ENCODE assay signal across 1 cellular context in genomic region chr3:10249833-10250232, GRCh38.
TF ChIP-seq lines count a peak whose summit lies in the region.

No MANE protein-coding gene starts in this region.

TF ChIP-seq in HepG2, 621 proteins besides CTCF, POLR2A, EP300 and RAD21 (continued from another document):
- TF ChIP-seq, protein P1, sequence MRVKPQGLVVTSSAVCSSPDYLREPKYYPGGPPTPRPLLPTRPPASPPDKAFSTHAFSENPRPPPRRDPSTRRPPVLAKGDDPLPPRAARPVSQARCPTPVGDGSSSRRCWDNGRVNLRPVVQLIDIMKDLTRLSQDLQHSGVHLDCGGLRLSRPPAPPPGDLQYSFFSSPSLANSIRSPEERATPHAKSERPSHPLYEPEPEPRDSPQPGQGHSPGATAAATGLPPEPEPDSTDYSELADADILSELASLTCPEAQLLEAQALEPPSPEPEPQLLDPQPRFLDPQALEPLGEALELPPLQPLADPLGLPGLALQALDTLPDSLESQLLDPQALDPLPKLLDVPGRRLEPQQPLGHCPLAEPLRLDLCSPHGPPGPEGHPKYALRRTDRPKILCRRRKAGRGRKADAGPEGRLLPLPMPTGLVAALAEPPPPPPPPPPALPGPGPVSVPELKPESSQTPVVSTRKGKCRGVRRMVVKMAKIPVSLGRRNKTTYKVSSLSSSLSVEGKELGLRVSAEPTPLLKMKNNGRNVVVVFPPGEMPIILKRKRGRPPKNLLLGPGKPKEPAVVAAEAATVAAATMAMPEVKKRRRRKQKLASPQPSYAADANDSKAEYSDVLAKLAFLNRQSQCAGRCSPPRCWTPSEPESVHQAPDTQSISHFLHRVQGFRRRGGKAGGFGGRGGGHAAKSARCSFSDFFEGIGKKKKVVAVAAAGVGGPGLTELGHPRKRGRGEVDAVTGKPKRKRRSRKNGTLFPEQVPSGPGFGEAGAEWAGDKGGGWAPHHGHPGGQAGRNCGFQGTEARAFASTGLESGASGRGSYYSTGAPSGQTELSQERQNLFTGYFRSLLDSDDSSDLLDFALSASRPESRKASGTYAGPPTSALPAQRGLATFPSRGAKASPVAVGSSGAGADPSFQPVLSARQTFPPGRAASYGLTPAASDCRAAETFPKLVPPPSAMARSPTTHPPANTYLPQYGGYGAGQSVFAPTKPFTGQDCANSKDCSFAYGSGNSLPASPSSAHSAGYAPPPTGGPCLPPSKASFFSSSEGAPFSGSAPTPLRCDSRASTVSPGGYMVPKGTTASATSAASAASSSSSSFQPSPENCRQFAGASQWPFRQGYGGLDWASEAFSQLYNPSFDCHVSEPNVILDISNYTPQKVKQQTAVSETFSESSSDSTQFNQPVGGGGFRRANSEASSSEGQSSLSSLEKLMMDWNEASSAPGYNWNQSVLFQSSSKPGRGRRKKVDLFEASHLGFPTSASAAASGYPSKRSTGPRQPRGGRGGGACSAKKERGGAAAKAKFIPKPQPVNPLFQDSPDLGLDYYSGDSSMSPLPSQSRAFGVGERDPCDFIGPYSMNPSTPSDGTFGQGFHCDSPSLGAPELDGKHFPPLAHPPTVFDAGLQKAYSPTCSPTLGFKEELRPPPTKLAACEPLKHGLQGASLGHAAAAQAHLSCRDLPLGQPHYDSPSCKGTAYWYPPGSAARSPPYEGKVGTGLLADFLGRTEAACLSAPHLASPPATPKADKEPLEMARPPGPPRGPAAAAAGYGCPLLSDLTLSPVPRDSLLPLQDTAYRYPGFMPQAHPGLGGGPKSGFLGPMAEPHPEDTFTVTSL (CRISPR knock-in tag; IDR thresholded peaks at IDR 0.05; ENCODE audit: borderline replicate concordance), result 0 out of 2 replicates have a peak, but pooled peaks have one; percentile 42
- TF ChIP-seq ZNF275 (CRISPR knock-in tag; IDR thresholded peaks at IDR 0.05; ENCODE audit: borderline replicate concordance) (no peak), HNF4G (IDR thresholded peaks at IDR 0.05; ENCODE audit: borderline replicate concordance, low read depth, low read length) (peak; percentile 58), HNF4G (CRISPR knock-in tag; IDR thresholded peaks at IDR 0.05; ENCODE audit: borderline replicate concordance, low read depth) (no peak), ZNF609 (CRISPR knock-in tag; IDR thresholded peaks at IDR 0.05; ENCODE audit: borderline replicate concordance) (no peak), HDAC2 (CRISPR knock-in tag; IDR thresholded peaks at IDR 0.05) (peak; percentile 61), CENPX (CRISPR knock-in tag; IDR thresholded peaks at IDR 0.05) (no peak), ATAD3A (CRISPR knock-in tag; IDR thresholded peaks at IDR 0.05) (no peak), ZNF530 (CRISPR knock-in tag; IDR thresholded peaks at IDR 0.05; ENCODE audit: low read depth) (no peak), ZNF710 (CRISPR knock-in tag; IDR thresholded peaks at IDR 0.05; ENCODE audit: borderline replicate concordance) (no peak)
- TF ChIP-seq, protein P2, sequence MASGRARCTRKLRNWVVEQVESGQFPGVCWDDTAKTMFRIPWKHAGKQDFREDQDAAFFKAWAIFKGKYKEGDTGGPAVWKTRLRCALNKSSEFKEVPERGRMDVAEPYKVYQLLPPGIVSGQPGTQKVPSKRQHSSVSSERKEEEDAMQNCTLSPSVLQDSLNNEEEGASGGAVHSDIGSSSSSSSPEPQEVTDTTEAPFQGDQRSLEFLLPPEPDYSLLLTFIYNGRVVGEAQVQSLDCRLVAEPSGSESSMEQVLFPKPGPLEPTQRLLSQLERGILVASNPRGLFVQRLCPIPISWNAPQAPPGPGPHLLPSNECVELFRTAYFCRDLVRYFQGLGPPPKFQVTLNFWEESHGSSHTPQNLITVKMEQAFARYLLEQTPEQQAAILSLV (CRISPR knock-in tag; IDR thresholded peaks at IDR 0.05; ENCODE audit: borderline replicate concordance), result no peak
